In the genomic region with DNA sequence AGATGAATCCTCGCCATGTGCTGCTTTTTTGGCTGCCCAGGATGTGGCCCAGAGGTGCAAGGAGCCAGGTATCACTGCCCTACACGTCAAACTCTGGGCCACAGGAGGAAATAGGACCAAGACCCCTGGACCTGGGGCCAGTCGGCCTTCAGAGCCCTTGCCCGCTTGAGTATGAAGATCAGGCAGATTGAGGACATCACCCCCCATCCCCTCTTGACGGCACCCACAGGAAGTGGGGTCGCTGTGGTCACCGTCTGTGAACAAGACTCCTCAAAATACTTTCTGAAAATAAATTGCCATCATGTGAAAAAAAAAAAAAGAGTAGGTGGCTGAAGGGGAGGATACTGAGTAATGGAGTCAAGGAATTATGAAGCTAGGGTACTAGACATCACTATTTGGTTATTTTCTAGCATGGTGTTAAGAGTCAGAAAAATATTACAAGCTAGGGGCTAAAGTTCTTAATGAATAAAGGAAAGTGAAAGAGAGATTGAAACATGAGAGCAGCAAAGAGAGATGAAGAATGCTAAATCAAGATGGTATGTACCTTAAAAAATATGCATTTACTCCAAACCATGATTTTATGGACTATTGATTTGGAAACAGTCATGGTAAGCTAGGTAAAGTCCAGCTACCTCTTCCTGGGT, we compare ENCODE assay signal across 9 cellular contexts.
DNase-seq lines count a peak whose midpoint lies in the region; ATAC-seq, FAIRE-seq and TF ChIP-seq lines count a peak whose summit lies in the region.
"Had no signal": no experiment of that assay in that cellular context is flagged by ENCODE, and none has a peak within 500 bp of the region (broad histone marks: within the 10 kb centered on the region; RNA-seq: fewer than 3 reads in every experiment).

No MANE protein-coding gene starts in this region.

- H3K36me3 Mint-ChIP-seq in neural progenitor cell = peaks cover 5% of the 10 kb centered on the region

- no peaks in the 10 kb centered on the region for H4K20me1 ChIP-seq in HepG2 (ENCODE audit: insufficient read depth, low read length)
- H4K20me1 ChIP-seq in neural progenitor cell (ENCODE audit: low read depth) = no peaks in the 10 kb centered on the region

- H3K4me1 ChIP-seq in HepG2 (ENCODE audit: insufficient read depth, low read length) (no peaks in the 10 kb centered on the region), neural progenitor cell (no peaks in the 10 kb centered on the region), esophagus muscularis mucosa (peaks cover 8 to 15% (median 11%) of the 10 kb centered on the region in 4 donors)

- DNase-seq in GM10248 (ENCODE audit: extremely low spot score) (peak; percentile 22), HepG2 (ENCODE audit: low spot score) (no peak), neural progenitor cell (ENCODE audit: low spot score) (no peak), esophagus muscularis mucosa (ENCODE audit: extremely low spot score) (no peak)
- no peak for DNase-seq in activated naive CD4-positive, alpha-beta T cell (lab: John Stamatoyannopoulos, UW)
- DNase-seq: effector CD4-positive, alpha-beta T cell had no signal

- POLR2A ChIA-PET in GM10248 (lab: Yijun Ruan, JAX) (no interaction called here), HepG2 (lab: Yijun Ruan, JAX) (no interaction called here)

- no peaks in the 10 kb centered on the region for H3K36me3 ChIP-seq in HepG2 (replicated peaks in 1 of 2; ENCODE audit: control insufficient read depth in 1 of 2, insufficient read depth in 2 of 2, low read length in 2 of 2)
- H3K36me3 ChIP-seq in neural progenitor cell = no peaks in the 10 kb centered on the region
- H3K36me3 ChIP-seq in esophagus muscularis mucosa = no peaks in the 10 kb centered on the region

- TF ChIP-seq POLR2A in HepG2 (IDR thresholded peaks at IDR 0.05; ENCODE audit: insufficient read depth in 1 of 2, low read depth in 2 of 2, low read length in 2 of 2) (no peak), esophagus muscularis mucosa (IDR thresholded peaks at IDR 0.05; ENCODE audit: low read depth) (no peak)

- intact Hi-C loops in HepG2 (cut with micrococcal nuclease; ENCODE audit: unreplicated experiment) (no loop called here), esophagus muscularis mucosa (cut with DNase I) (no loop called here)

- 96% methylated on average over 7 of the region's 7 CpGs for WGBS in HepG2 (ENCODE audit: low lambda C conversion rate)
- WGBS in esophagus muscularis mucosa = 75% methylated on average over 7 of the region's 7 CpGs

- H3K9me3 Mint-ChIP-seq in neural progenitor cell = peaks cover 4% of the 10 kb centered on the region

- H3K4me2 ChIP-seq in HepG2 (ENCODE audit: low read depth, low read length) = no peak overlapping the region
- no peak overlapping the region for H3K4me2 ChIP-seq in neural progenitor cell

- TF ChIP-seq CTCF in GM10248 (IDR thresholded peaks at IDR 0.05; ENCODE audit: control extremely low read depth, extremely low read depth, low read depth, missing control alignments) (no peak), HepG2 (CRISPR knock-in tag; IDR thresholded peaks at IDR 0.05) (no peak), neural progenitor cell (IDR thresholded peaks at IDR 0.05) (no peak), esophagus muscularis mucosa (IDR thresholded peaks at IDR 0.05) (no peak)

- CTCF ChIA-PET in GM10248 (lab: Yijun Ruan, JAX) (interaction anchor here (0.9 to 1.4 kb wide), 2 partner anchors 17 to 90 kb away, joined by 3 read pairs; no protein-coding TSS in a partner anchor), HepG2 (lab: Yijun Ruan, JAX; ENCODE audit: low intra/inter-chr PET ratio, low total read pairs) (no interaction called here)

- H3K4me3 ChIP-seq in HepG2 (replicated peaks in 1 of 3; ENCODE audit: insufficient read depth in 1 of 3, low read depth in 2 of 3, low read length in 3 of 3) = no peak overlapping the region
- H3K4me3 ChIP-seq in neural progenitor cell = no peak overlapping the region
- H3K4me3 ChIP-seq in esophagus muscularis mucosa = no peak overlapping the region

- TF ChIP-seq EP300 in HepG2 (IDR thresholded peaks at IDR 0.05; ENCODE audit: low read depth in 2 of 2, low read length in 2 of 2) (no peak), HepG2 (CRISPR knock-in tag; IDR thresholded peaks at IDR 0.05; ENCODE audit: borderline replicate concordance) (no peak), esophagus muscularis mucosa (IDR thresholded peaks at IDR 0.05) (no peak)

- no peak for FAIRE-seq in HepG2 (lab: Jason Lieb, UNC)

- 0 out of 2 replicates have a peak, but pooled peaks cover 4% of the 10 kb centered on the region for H3K9me3 ChIP-seq in HepG2 (ENCODE audit: low read length)
- H3K9me3 ChIP-seq in neural progenitor cell (ENCODE audit: low read depth) = no peaks in the 10 kb centered on the region
- H3K9me3 ChIP-seq in esophagus muscularis mucosa = no peaks in the 10 kb centered on the region

- H3K27ac ChIP-seq in HepG2 (ENCODE audit: extremely low read length, insufficient read depth, low read length) = no peak overlapping the region
- no peak overlapping the region for H3K27ac ChIP-seq in neural progenitor cell
- H3K27ac ChIP-seq in esophagus muscularis mucosa (replicated peaks in 1 of 4) = no peak overlapping the region

- no peak overlapping the region for H3K4me3 Mint-ChIP-seq in neural progenitor cell

- peaks cover 2% of the 10 kb centered on the region for H3K27me3 Mint-ChIP-seq in neural progenitor cell (ENCODE audit: insufficient read depth, low read depth)

- ATAC-seq in GM19351 (IDR thresholded peaks at IDR 0.05; ENCODE audit: unreplicated experiment) = peak; percentile 76
- ATAC-seq in HG02678 (IDR thresholded peaks at IDR 0.05; ENCODE audit: unreplicated experiment) = peak; percentile 71
- ATAC-seq in HG03439 (IDR thresholded peaks at IDR 0.05; ENCODE audit: unreplicated experiment) = peak; percentile 71
- ATAC-seq in HepG2 = no peak

- in situ Hi-C loops in HepG2 (cut with HindIII; ENCODE audit: extremely low pct_ligation_motif_present, low pct_unique_long_range_greater_than_20kb) = no loop called here

- no peaks in the 10 kb centered on the region for H3F3A ChIP-seq in neural progenitor cell (ENCODE audit: low read depth)

- TF ChIP-seq RAD21 in HepG2 (CRISPR knock-in tag; IDR thresholded peaks at IDR 0.05) = no peak

- no peak overlapping the region for H2AFZ ChIP-seq in HepG2 (ENCODE audit: low read length)
- no peak overlapping the region for H2AFZ ChIP-seq in neural progenitor cell (replicated peaks)

- H3K9ac ChIP-seq in HepG2 (ENCODE audit: insufficient read depth, low read depth, low read length) (no peak overlapping the region), neural progenitor cell (no peak overlapping the region)

- peaks cover 4% of the 10 kb centered on the region for H3K4me1 Mint-ChIP-seq in neural progenitor cell

- H3K79me2 ChIP-seq in HepG2 (ENCODE audit: insufficient read depth, low read length) (no peaks in the 10 kb centered on the region), neural progenitor cell (ENCODE audit: low read depth) (no peaks in the 10 kb centered on the region)

- H3K27me3 ChIP-seq in HepG2 (ENCODE audit: control insufficient read depth in 1 of 2, insufficient read depth in 2 of 2, low read length in 2 of 2) = no peaks in the 10 kb centered on the region
- H3K27me3 ChIP-seq in neural progenitor cell = no peaks in the 10 kb centered on the region
- H3K27me3 ChIP-seq in esophagus muscularis mucosa = no peaks in the 10 kb centered on the region

- no TSS peak for BruUV-seq in HepG2 (replicated peaks; lab: Mats Ljungman, UMichigan)

- no peak overlapping the region for H3K27ac Mint-ChIP-seq in neural progenitor cell

TF ChIP-seq in HepG2, 621 proteins besides CTCF, POLR2A, EP300 and RAD21 (continues in another document):
- no peak for TF ChIP-seq TBX2 (CRISPR knock-in tag; IDR thresholded peaks at IDR 0.05; ENCODE audit: borderline replicate concordance)
- TF ChIP-seq ZBTB3 (CRISPR knock-in tag; IDR thresholded peaks at IDR 0.05; ENCODE audit: borderline replicate concordance, low read depth) = no peak
- TF ChIP-seq, protein P1, sequence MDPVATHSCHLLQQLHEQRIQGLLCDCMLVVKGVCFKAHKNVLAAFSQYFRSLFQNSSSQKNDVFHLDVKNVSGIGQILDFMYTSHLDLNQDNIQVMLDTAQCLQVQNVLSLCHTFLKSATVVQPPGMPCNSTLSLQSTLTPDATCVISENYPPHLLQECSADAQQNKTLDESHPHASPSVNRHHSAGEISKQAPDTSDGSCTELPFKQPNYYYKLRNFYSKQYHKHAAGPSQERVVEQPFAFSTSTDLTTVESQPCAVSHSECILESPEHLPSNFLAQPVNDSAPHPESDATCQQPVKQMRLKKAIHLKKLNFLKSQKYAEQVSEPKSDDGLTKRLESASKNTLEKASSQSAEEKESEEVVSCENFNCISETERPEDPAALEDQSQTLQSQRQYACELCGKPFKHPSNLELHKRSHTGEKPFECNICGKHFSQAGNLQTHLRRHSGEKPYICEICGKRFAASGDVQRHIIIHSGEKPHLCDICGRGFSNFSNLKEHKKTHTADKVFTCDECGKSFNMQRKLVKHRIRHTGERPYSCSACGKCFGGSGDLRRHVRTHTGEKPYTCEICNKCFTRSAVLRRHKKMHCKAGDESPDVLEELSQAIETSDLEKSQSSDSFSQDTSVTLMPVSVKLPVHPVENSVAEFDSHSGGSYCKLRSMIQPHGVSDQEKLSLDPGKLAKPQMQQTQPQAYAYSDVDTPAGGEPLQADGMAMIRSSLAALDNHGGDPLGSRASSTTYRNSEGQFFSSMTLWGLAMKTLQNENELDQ (CRISPR knock-in tag; IDR thresholded peaks at IDR 0.05; ENCODE audit: borderline replicate concordance) = no peak
- no peak for TF ChIP-seq ZNF263 (CRISPR knock-in tag; IDR thresholded peaks at IDR 0.05)
- TF ChIP-seq PHB2 (IDR thresholded peaks at IDR 0.05; ENCODE audit: partially characterized antibody) = no peak
- no peak for TF ChIP-seq ASH2L (IDR thresholded peaks at IDR 0.05; ENCODE audit: insufficient read length, low read depth, low read length)
- no peak for TF ChIP-seq HNRNPUL1 (IDR thresholded peaks at IDR 0.05; ENCODE audit: low read depth, low read length)
- TF ChIP-seq ZNF792 (CRISPR knock-in tag; IDR thresholded peaks at IDR 0.05) = no peak
- no peak for TF ChIP-seq NKX3-1 (CRISPR knock-in tag; IDR thresholded peaks at IDR 0.05)
- TF ChIP-seq, protein P2, sequence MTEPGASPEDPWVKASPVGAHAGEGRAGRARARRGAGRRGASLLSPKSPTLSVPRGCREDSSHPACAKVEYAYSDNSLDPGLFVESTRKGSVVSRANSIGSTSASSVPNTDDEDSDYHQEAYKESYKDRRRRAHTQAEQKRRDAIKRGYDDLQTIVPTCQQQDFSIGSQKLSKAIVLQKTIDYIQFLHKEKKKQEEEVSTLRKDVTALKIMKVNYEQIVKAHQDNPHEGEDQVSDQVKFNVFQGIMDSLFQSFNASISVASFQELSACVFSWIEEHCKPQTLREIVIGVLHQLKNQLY (CRISPR knock-in tag; IDR thresholded peaks at IDR 0.05) = no peak
